ENCODE assay signal across 5 cellular contexts in the genomic region with DNA sequence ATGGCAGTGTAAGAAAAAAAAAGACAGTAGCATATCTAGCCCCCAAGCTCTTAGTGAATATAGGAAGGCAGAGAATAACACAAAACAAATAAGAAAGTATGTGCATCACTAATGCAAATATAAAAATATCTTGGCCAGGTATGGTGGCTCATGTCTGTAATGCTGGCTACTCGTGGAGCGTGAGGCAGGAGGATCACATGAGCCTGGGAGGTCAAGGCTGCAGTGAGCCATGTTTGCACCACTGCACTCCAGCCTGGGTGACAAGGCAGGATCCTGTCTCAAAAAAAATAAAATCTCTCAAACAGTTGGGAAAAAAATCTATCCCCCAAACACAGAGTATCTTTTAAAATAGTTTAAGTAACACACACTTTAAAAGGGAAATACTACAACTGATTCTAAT. TPM values are rescaled to one million over a fixed set of nuclear protein-coding genes. Genes with fewer than 3 reads are reported as not detected.
"Had no signal": no experiment of that assay in that cellular context is flagged by ENCODE, and none has a peak within 500 bp of the region (broad histone marks: within the 10 kb centered on the region; RNA-seq: fewer than 3 reads in every experiment).

No MANE protein-coding gene starts in this region.

- DNase-seq: H9, HCEC 1CT had no signal

- H3K4me2 ChIP-seq: GM23338 had no signal

- H3K4me3 Mint-ChIP-seq: GM23338, H9 had no signal

- H2AFZ ChIP-seq: GM23338 had no signal

- H3K27ac Mint-ChIP-seq: GM23338, H9 had no signal

- ATAC-seq: GM23338, K562 had no signal

- H3K9me3 Mint-ChIP-seq: GM23338, H9 had no signal

- H3K4me3 ChIP-seq: GM23338, K562 had no signal

RNA-seq across cellular contexts. Expression of a gene that starts 17.4 kb away (rescaled TPM):
- total RNA-seq: HT-29 had no signal

RNA-seq across cellular contexts. Expression of a gene that starts 31.2 kb away (rescaled TPM):
- total RNA-seq: HT-29 had no signal
